Comparison of ENCODE assay signal across 13 cellular contexts in genomic region chr6:152273638-152274037, GRCh38.
DNase-seq lines count a peak whose midpoint lies in the region; ATAC-seq and TF ChIP-seq lines count a peak whose summit lies in the region.
"Had no signal": no experiment of that assay in that cellular context is flagged by ENCODE, and none has a peak within 500 bp of the region (broad histone marks: within the 10 kb centered on the region; RNA-seq: fewer than 3 reads in every experiment).

No MANE protein-coding gene starts in this region.

- no peaks in the 10 kb centered on the region for H3K9me2 ChIP-seq in MM.1S (replicated peaks; ENCODE audit: insufficient read depth, low read length)

- ATAC-seq in CD4-positive, alpha-beta T cell (ENCODE audit: poor library complexity), result no peak
- peak in 3 of 8 donors; percentile 22 to 29 (median 26) for ATAC-seq in heart right ventricle
- no peak for ATAC-seq in activated CD4-positive, alpha-beta T cell treated with anti-CD3 and anti-CD28 coated beads for 36 hours
- ATAC-seq: GM12878 had no signal

- no peaks in the 10 kb centered on the region for H3K79me2 ChIP-seq in MM.1S (ENCODE audit: low read length)

- H3K4me3 ChIP-seq in SJCRH30, result no peak overlapping the region
- H3K4me3 ChIP-seq in heart right ventricle, result no peak overlapping the region
- no peak overlapping the region for H3K4me3 ChIP-seq in MM.1S (ENCODE audit: low read length)
- H3K4me3 ChIP-seq: BLaER1 treated with 17β-estradiol and CSF1 and Interleukin-3, amounts not matched to agents 10 nM and 100 nM; GM12878 had no signal

- H3F3A ChIP-seq in MM.1S (ENCODE audit: insufficient read depth, low read length), result no peaks in the 10 kb centered on the region

- H3K36me3 ChIP-seq in SJCRH30 (0 out of 2 replicates have a peak, but pooled peaks cover 3% of the 10 kb centered on the region), heart right ventricle (peaks cover 0 to 94% (median 26%) of the 10 kb centered on the region in 9 donors), MM.1S (replicated peaks; ENCODE audit: insufficient read depth, low read length) (no peaks in the 10 kb centered on the region)

- intact Hi-C loops in CD4-positive, alpha-beta T cell (cut with DNase I, micrococcal nuclease), result loop anchor here in 1 of 2 experiments (2.0 kb wide), 1 partner anchor 13 kb away; no protein-coding TSS in a partner anchor
- intact Hi-C loops in heart right ventricle (cut with DNase I), result loop anchor here in 4 of 10 donors (5.0 to 10.0 kb wide), 3 partner anchors 109 to 511 kb away; no protein-coding TSS in a partner anchor
- intact Hi-C loops in activated CD4-positive, alpha-beta T cell treated with anti-CD3 and anti-CD28 coated beads for 36 hours (cut with DNase I, micrococcal nuclease), result no loop called here

- CTCF ChIA-PET in CD4-positive, alpha-beta T cell (lab: Charles Lee), result no interaction called here
- CTCF ChIA-PET in activated CD4-positive, alpha-beta T cell treated with anti-CD3 and anti-CD28 coated beads for 36 hours (lab: Charles Lee), result interaction anchor here (0.9 kb wide), 1 partner anchor 509 kb away, joined by 3 read pairs; no protein-coding TSS in a partner anchor

- H3K9me3 Mint-ChIP-seq in CD4-positive, alpha-beta T cell, result no peaks in the 10 kb centered on the region
- H3K9me3 Mint-ChIP-seq in progenitor cell of endocrine pancreas (ENCODE audit: low read depth), result no peaks in the 10 kb centered on the region
- H3K9me3 Mint-ChIP-seq in activated CD4-positive, alpha-beta T cell treated with anti-CD3 and anti-CD28 coated beads for 36 hours (ENCODE audit: low read depth), result no peaks in the 10 kb centered on the region

- no peak for TF ChIP-seq CTCF in CD4-positive, alpha-beta T cell (IDR thresholded peaks at IDR 0.05)
- no peak for TF ChIP-seq CTCF in heart right ventricle (IDR thresholded peaks at IDR 0.05)
- peak; percentile 24 for TF ChIP-seq CTCF in progenitor cell of endocrine pancreas (IDR thresholded peaks at IDR 0.05; ENCODE audit: unreplicated experiment)
- TF ChIP-seq CTCF in MM.1S (IDR thresholded peaks at IDR 0.05; ENCODE audit: low read length), result no peak

- no peak overlapping the region for H3K9ac ChIP-seq in MM.1S (ENCODE audit: low read length)
- H3K9ac ChIP-seq: BLaER1 treated with 17β-estradiol and CSF1 and Interleukin-3, amounts not matched to agents 10 nM and 100 nM had no signal

- H4K20me1 ChIP-seq in MM.1S (ENCODE audit: insufficient read depth, low read length), result no peaks in the 10 kb centered on the region
- H4K20me1 ChIP-seq: BLaER1 treated with 17β-estradiol and CSF1 and Interleukin-3, amounts not matched to agents 10 nM and 100 nM had no signal

- no peak overlapping the region for H3K27ac ChIP-seq in CD4-positive, alpha-beta T cell (ENCODE audit: low read depth, low read length)
- peak overlapping the region; percentile 28; the same call in 1 of the 2 replicates for H3K27ac ChIP-seq in SJCRH30
- H3K27ac ChIP-seq in heart right ventricle, result peak overlapping the region in 9 of 10 donors; percentile 0 to 84 (median 69)
- no peak overlapping the region for H3K27ac ChIP-seq in MM.1S (ENCODE audit: low read length)
- H3K27ac ChIP-seq: BLaER1 treated with 17β-estradiol and CSF1 and Interleukin-3, amounts not matched to agents 10 nM and 100 nM had no signal

- POLR2A ChIA-PET in CD4-positive, alpha-beta T cell (lab: Charles Lee), result interaction anchor here (1.6 kb wide), 1 partner anchor 28 kb away, joined by 3 read pairs; no protein-coding TSS in a partner anchor
- POLR2A ChIA-PET in activated CD4-positive, alpha-beta T cell treated with anti-CD3 and anti-CD28 coated beads for 36 hours (lab: Charles Lee), result interaction anchor here (0.5 to 0.6 kb wide), 2 partner anchors 8 to 256 kb away, joined by 3 read pairs; no protein-coding TSS in a partner anchor

- H3K27me3 ChIP-seq in CD4-positive, alpha-beta T cell (ENCODE audit: control insufficient read depth, insufficient read depth, low read length), result no peaks in the 10 kb centered on the region
- no peaks in the 10 kb centered on the region for H3K27me3 ChIP-seq in SJCRH30
- no peaks in the 10 kb centered on the region for H3K27me3 ChIP-seq in heart right ventricle
- no peaks in the 10 kb centered on the region for H3K27me3 ChIP-seq in MM.1S (replicated peaks; ENCODE audit: insufficient read depth, low read length)
- H3K27me3 ChIP-seq: BLaER1 treated with 17β-estradiol and CSF1 and Interleukin-3, amounts not matched to agents 10 nM and 100 nM had no signal

- H3K4me1 Mint-ChIP-seq in CD4-positive, alpha-beta T cell (ENCODE audit: low read depth), result no peaks in the 10 kb centered on the region
- peaks cover 16% of the 10 kb centered on the region for H3K4me1 Mint-ChIP-seq in progenitor cell of endocrine pancreas (ENCODE audit: low read depth)
- H3K4me1 Mint-ChIP-seq in activated CD4-positive, alpha-beta T cell treated with anti-CD3 and anti-CD28 coated beads for 36 hours, result peaks cover 11% of the 10 kb centered on the region

- H3K4me3 Mint-ChIP-seq in CD4-positive, alpha-beta T cell, result no peak overlapping the region
- no peak overlapping the region for H3K4me3 Mint-ChIP-seq in progenitor cell of endocrine pancreas (ENCODE audit: low read depth)
- no peak overlapping the region for H3K4me3 Mint-ChIP-seq in activated CD4-positive, alpha-beta T cell treated with anti-CD3 and anti-CD28 coated beads for 36 hours
- H3K4me3 Mint-ChIP-seq: activated naive CD8-positive, alpha-beta T cell had no signal

- H3K4me2 ChIP-seq in MM.1S (ENCODE audit: low read depth, low read length), result no peak overlapping the region
- H3K4me2 ChIP-seq: BLaER1 treated with 17β-estradiol and CSF1 and Interleukin-3, amounts not matched to agents 10 nM and 100 nM had no signal

- peaks cover 79% of the 10 kb centered on the region for H3K36me3 Mint-ChIP-seq in CD4-positive, alpha-beta T cell (ENCODE audit: low read depth)
- H3K36me3 Mint-ChIP-seq in progenitor cell of endocrine pancreas (ENCODE audit: insufficient read depth), result peaks cover 5% of the 10 kb centered on the region
- peaks cover 2% of the 10 kb centered on the region for H3K36me3 Mint-ChIP-seq in activated CD4-positive, alpha-beta T cell treated with anti-CD3 and anti-CD28 coated beads for 36 hours (ENCODE audit: low read depth)
- H3K36me3 Mint-ChIP-seq: activated naive CD8-positive, alpha-beta T cell had no signal

- peak overlapping the region; percentile 2 for H3K27ac Mint-ChIP-seq in CD4-positive, alpha-beta T cell
- H3K27ac Mint-ChIP-seq in progenitor cell of endocrine pancreas, result no peak overlapping the region
- no peak overlapping the region for H3K27ac Mint-ChIP-seq in activated CD4-positive, alpha-beta T cell treated with anti-CD3 and anti-CD28 coated beads for 36 hours
- H3K27ac Mint-ChIP-seq: activated naive CD8-positive, alpha-beta T cell had no signal

- WGBS in heart right ventricle, 2 donors, result 41% methylated on average over 4 of the region's 4 CpGs

- H3K27me3 Mint-ChIP-seq in CD4-positive, alpha-beta T cell, result no peaks in the 10 kb centered on the region
- no peaks in the 10 kb centered on the region for H3K27me3 Mint-ChIP-seq in progenitor cell of endocrine pancreas
- no peaks in the 10 kb centered on the region for H3K27me3 Mint-ChIP-seq in activated CD4-positive, alpha-beta T cell treated with anti-CD3 and anti-CD28 coated beads for 36 hours
- H3K27me3 Mint-ChIP-seq: activated naive CD8-positive, alpha-beta T cell had no signal

- H2AFZ ChIP-seq in MM.1S (ENCODE audit: low read length), result no peak overlapping the region

- no peak for DNase-seq in CD4-positive, alpha-beta T cell
- peak; percentile 86 to 90 for DNase-seq in SJCRH30
- peak in 1 of 2 donors; percentile 36 for DNase-seq in heart right ventricle
- DNase-seq in progenitor cell of endocrine pancreas (ENCODE audit: low spot score, unreplicated experiment), result no peak
- DNase-seq in MM.1S, result no peak
- no peak for DNase-seq in COLO829 (ENCODE audit: low spot score)
- DNase-seq in activated CD4-positive, alpha-beta T cell treated with anti-CD3 and anti-CD28 coated beads for 36 hours, result no peak
- no peak for DNase-seq in NCI-H1436 treated with DMSO at 0.1 percent for 48 hours (lab: John Stamatoyannopoulos, UW)
- DNase-seq: NCI-H2081 treated with DMSO at 0.1 percent for 48 hours, small intestine had no signal

- H3K9me3 ChIP-seq in CD4-positive, alpha-beta T cell (ENCODE audit: control insufficient read depth, low read length), result no peaks in the 10 kb centered on the region
- no peaks in the 10 kb centered on the region for H3K9me3 ChIP-seq in SJCRH30 (replicated peaks)
- no peaks in the 10 kb centered on the region for H3K9me3 ChIP-seq in heart right ventricle
- H3K9me3 ChIP-seq in MM.1S (replicated peaks; ENCODE audit: insufficient read depth, low read length), result no peaks in the 10 kb centered on the region
- H3K9me3 ChIP-seq: BLaER1 treated with 17β-estradiol and CSF1 and Interleukin-3, amounts not matched to agents 10 nM and 100 nM had no signal

- peaks cover 32% of the 10 kb centered on the region for H3K4me1 ChIP-seq in SJCRH30
- peaks cover 20 to 62% (median 52%) of the 10 kb centered on the region in 9 donors for H3K4me1 ChIP-seq in heart right ventricle
- no peaks in the 10 kb centered on the region for H3K4me1 ChIP-seq in MM.1S (ENCODE audit: low read length)

Comparison
In these comparisons a context has a peak if more than half of its experiments do, and no peak if none do; other contexts are left out.
1. DNase-seq: peak in SJCRH30 (2 of 2); none in CD4-positive, alpha-beta T cell (0 of 10), progenitor cell of endocrine pancreas (single experiment), MM.1S (single experiment), COLO829 (single experiment), activated CD4-positive, alpha-beta T cell treated with anti-CD3 and anti-CD28 coated beads for 36 hours (single experiment) and NCI-H1436 treated with DMSO at 0.1 percent for 48 hours (single experiment).
2. H3K27ac ChIP-seq: peak in SJCRH30 (single experiment) and heart right ventricle (9 of 10); none in CD4-positive, alpha-beta T cell (single experiment) and MM.1S (single experiment).